ENCODE assay signal across 10 cellular contexts in the genomic region with DNA sequence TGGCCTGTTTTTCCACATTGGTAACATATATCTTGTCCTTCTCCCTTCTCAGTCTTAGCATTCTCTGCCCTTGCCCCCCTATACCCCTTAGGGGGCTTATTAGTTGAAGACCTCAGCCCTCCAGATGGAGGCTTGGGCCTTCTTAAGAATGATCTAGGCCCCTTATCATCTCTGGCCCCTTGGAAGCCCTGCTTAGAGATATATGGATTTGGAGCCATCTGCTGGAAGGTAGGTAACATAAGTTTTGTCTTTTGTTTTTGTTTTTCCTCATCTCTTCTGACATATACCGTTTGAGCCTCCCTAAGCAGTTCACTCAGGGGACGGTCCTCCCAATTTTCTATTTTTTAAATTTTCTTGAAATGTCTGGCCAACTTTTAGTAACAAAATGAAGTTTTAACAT. TPM values are rescaled to one million over a fixed set of nuclear protein-coding genes. Genes with fewer than 3 reads are reported as not detected.
A peak's percentile ranks its signal among the peaks of the same experiment; 100 is the strongest.
DNase-seq lines count a peak whose midpoint lies in the region; ATAC-seq, FAIRE-seq and TF ChIP-seq lines count a peak whose summit lies in the region.
"Had no signal": no experiment of that assay in that cellular context is flagged by ENCODE, and none has a peak within 500 bp of the region (broad histone marks: within the 10 kb centered on the region; RNA-seq: fewer than 3 reads in every experiment).

No MANE protein-coding gene starts in this region.

- no peak overlapping the region for H3K27ac Mint-ChIP-seq in osteocyte (ENCODE audit: unreplicated experiment)
- no peak overlapping the region for H3K27ac Mint-ChIP-seq in activated CD4-positive, alpha-beta T cell treated with anti-CD3 and anti-CD28 coated beads, Interleukin-2, amount 10 ng/mL, durations not matched to agents 7 days and 5 days
- H3K27ac Mint-ChIP-seq: activated T-cell treated with anti-CD3 and anti-CD28 coated beads, Interleukin-2, amount 50 U/mL, for 72 hours had no signal

- H3K4me3 ChIP-seq in GM12878 (no peak overlapping the region), prostate gland (no peak overlapping the region)
- H3K4me3 ChIP-seq: BLaER1 had no signal

- no peaks in the 10 kb centered on the region for H3K4me1 Mint-ChIP-seq in osteocyte (ENCODE audit: unreplicated experiment)
- no peaks in the 10 kb centered on the region for H3K4me1 Mint-ChIP-seq in activated CD4-positive, alpha-beta T cell treated with anti-CD3 and anti-CD28 coated beads, Interleukin-2, amount 10 ng/mL, durations not matched to agents 7 days and 5 days

- TF ChIP-seq CTCF in GM12878 (IDR thresholded peaks at IDR 0.05 in 2 of 3, conservative IDR thresholded peaks at IDR 0.05 in 1 of 3; ENCODE audit: control insufficient read depth in 2 of 3, extremely low read depth in 1 of 3, insufficient read depth in 1 of 3, low read depth in 3 of 3, low read length in 3 of 3) (peak; percentile 7 to 16 (median 14); a peak in 2 of 6 replicates), osteocyte (IDR thresholded peaks at IDR 0.05) (peak; percentile 13), prostate gland (IDR thresholded peaks at IDR 0.05) (peak in 1 of 4 experiments; percentile 22)

- no peak overlapping the region for H3K4me3 Mint-ChIP-seq in osteocyte (ENCODE audit: unreplicated experiment)
- no peak overlapping the region for H3K4me3 Mint-ChIP-seq in activated CD4-positive, alpha-beta T cell treated with anti-CD3 and anti-CD28 coated beads, Interleukin-2, amount 10 ng/mL, durations not matched to agents 7 days and 5 days
- H3K4me3 Mint-ChIP-seq: activated T-cell treated with anti-CD3 and anti-CD28 coated beads, Interleukin-2, amount 50 U/mL, for 72 hours had no signal

- RAD21 ChIA-PET in GM12878 (lab: Charles Lee; ENCODE audit: unreplicated experiment), result no interaction called here

- WGBS in GM12878 (ENCODE audit: insufficient coverage, insufficient replicate concordance, low lambda C conversion rate, missing lambda C conversion rate), result 0% methylated on average over 2 of the region's 2 CpGs
- 20% methylated on average over 2 of the region's 2 CpGs for WGBS in prostate gland

- FAIRE-seq in GM12878 (lab: Jason Lieb, UNC), result no peak

- CTCF ChIA-PET in GM12878 (lab: Yijun Ruan, JAX), result no interaction called here
- CTCF ChIA-PET in activated CD4-positive, alpha-beta T cell treated with anti-CD3 and anti-CD28 coated beads, Interleukin-2, amount 10 ng/mL, durations not matched to agents 7 days and 5 days (lab: Charles Lee), result no interaction called here

- H3K9ac ChIP-seq in GM12878 (ENCODE audit: control insufficient read depth, insufficient read depth, low read length), result no peak overlapping the region
- H3K9ac ChIP-seq: BLaER1 had no signal

- in situ Hi-C loops in GM12878 (cut with MboI), result loop anchor here (25.0 kb wide), 1 partner anchor 1026 kb away; the partner anchor contains the start of gene ERCC6L

- DNase-seq in NCI-H510A treated with DMSO at 0.1 percent for 48 hours (lab: John Stamatoyannopoulos, UW) (peak; percentile 1), NCI-H510A (lab: John Stamatoyannopoulos, UW) (no peak), M059J (ENCODE audit: low read depth) (peak; percentile 12), GM12878 (ENCODE audit: low read depth, low spot score) (no peak), osteocyte (ENCODE audit: extremely low spot score, unreplicated experiment) (no peak), T1000 (lab: John Stamatoyannopoulos, UW) (no peak), prostate gland (ENCODE audit: low spot score) (no peak)
- no peak for DNase-seq in activated CD4-positive, alpha-beta T cell treated with anti-CD3 and anti-CD28 coated beads, Interleukin-2, amount 10 ng/mL, durations not matched to agents 7 days and 5 days
- DNase-seq: activated T-cell treated with anti-CD3 and anti-CD28 coated beads, Interleukin-2, amount 50 U/mL, for 72 hours had no signal

- H3K4me1 ChIP-seq in GM12878 (ENCODE audit: control insufficient read depth, insufficient read depth, low read length), result no peaks in the 10 kb centered on the region
- H3K4me1 ChIP-seq in prostate gland (replicated peaks), result no peaks in the 10 kb centered on the region

- no TSS peak for BruUV-seq in GM12878 (replicated peaks; lab: Mats Ljungman, UMichigan)

- no peaks in the 10 kb centered on the region for H3K36me3 Mint-ChIP-seq in osteocyte (ENCODE audit: unreplicated experiment)
- no peaks in the 10 kb centered on the region for H3K36me3 Mint-ChIP-seq in activated CD4-positive, alpha-beta T cell treated with anti-CD3 and anti-CD28 coated beads, Interleukin-2, amount 10 ng/mL, durations not matched to agents 7 days and 5 days (ENCODE audit: low read depth)

- H3K79me2 ChIP-seq in GM12878 (ENCODE audit: control insufficient read depth, insufficient read depth, low read length), result no peaks in the 10 kb centered on the region

- TF ChIP-seq POLR2A in GM12878 (IDR thresholded peaks at IDR 0.05; ENCODE audit: low read depth, low read length) (no peak), prostate gland (IDR thresholded peaks at IDR 0.05) (no peak)

- no peaks in the 10 kb centered on the region for H3K27me3 ChIP-seq in GM12878 (replicated peaks in 1 of 2; ENCODE audit: control insufficient read depth in 2 of 2, insufficient read depth in 2 of 2, low read length in 1 of 2)
- H3K27me3 ChIP-seq in prostate gland (replicated peaks; ENCODE audit: insufficient read depth), result no peaks in the 10 kb centered on the region

- POLR2A ChIA-PET in GM12878 (lab: Charles Lee), result no interaction called here
- POLR2A ChIA-PET in activated CD4-positive, alpha-beta T cell treated with anti-CD3 and anti-CD28 coated beads, Interleukin-2, amount 10 ng/mL, durations not matched to agents 7 days and 5 days (lab: Charles Lee), result no interaction called here

- H3K27ac ChIP-seq in GM12878 (ENCODE audit: control insufficient read depth, insufficient read depth), result no peak overlapping the region
- no peak overlapping the region for H3K27ac ChIP-seq in prostate gland
- H3K27ac ChIP-seq: BLaER1 had no signal

- H3K27me3 Mint-ChIP-seq in osteocyte (ENCODE audit: unreplicated experiment), result no peaks in the 10 kb centered on the region
- no peaks in the 10 kb centered on the region for H3K27me3 Mint-ChIP-seq in activated CD4-positive, alpha-beta T cell treated with anti-CD3 and anti-CD28 coated beads, Interleukin-2, amount 10 ng/mL, durations not matched to agents 7 days and 5 days

- H3K9me3 ChIP-seq in GM12878 (replicated peaks; ENCODE audit: control insufficient read depth, insufficient read depth, low read length), result no peaks in the 10 kb centered on the region
- no peaks in the 10 kb centered on the region for H3K9me3 ChIP-seq in prostate gland
- H3K9me3 ChIP-seq: BLaER1 had no signal

- H3K36me3 ChIP-seq in GM12878 (ENCODE audit: control insufficient read depth in 2 of 2, insufficient read depth in 2 of 2, low read length in 1 of 2) (no peaks in the 10 kb centered on the region), prostate gland (no peaks in the 10 kb centered on the region)
- H3K36me3 ChIP-seq: BLaER1 had no signal

- H4K20me1 ChIP-seq in GM12878 (ENCODE audit: control insufficient read depth, insufficient read depth), result no peaks in the 10 kb centered on the region

- intact Hi-C loops in GM12878 (cut with micrococcal nuclease; ENCODE audit: unreplicated experiment) (no loop called here), prostate gland (cut with DNase I) (loop anchor here (10.0 kb wide), 1 partner anchor 658 kb away; no protein-coding TSS in a partner anchor)

- no peak for TF ChIP-seq EP300 in GM12878 (IDR thresholded peaks at IDR 0.05; ENCODE audit: borderline replicate concordance in 1 of 2, control insufficient read depth in 1 of 2, low read depth in 2 of 2, low read length in 2 of 2)

- TF ChIP-seq RAD21 in GM12878 (IDR thresholded peaks at IDR 0.05; ENCODE audit: insufficient read depth, low read depth, low read length), result peak; percentile 51; the same call in 1 of the 2 replicates

- SMC1A ChIA-PET in GM12878 (lab: Charles Lee; ENCODE audit: uncharacterized antibody, unreplicated experiment), result no interaction called here

- H2AFZ ChIP-seq in GM12878 (ENCODE audit: control insufficient read depth, low read depth, low read length), result no peak overlapping the region

- peaks cover 14% of the 10 kb centered on the region for H3K9me3 Mint-ChIP-seq in osteocyte (ENCODE audit: unreplicated experiment)
- no peaks in the 10 kb centered on the region for H3K9me3 Mint-ChIP-seq in activated CD4-positive, alpha-beta T cell treated with anti-CD3 and anti-CD28 coated beads, Interleukin-2, amount 10 ng/mL, durations not matched to agents 7 days and 5 days
- H3K9me3 Mint-ChIP-seq: activated T-cell treated with anti-CD3 and anti-CD28 coated beads, Interleukin-2, amount 50 U/mL, for 72 hours had no signal

- ATAC-seq in GM12878, result no peak; the same call in 2 of the 3 replicates
- ATAC-seq: activated T-cell treated with anti-CD3 and anti-CD28 coated beads, Interleukin-2, amount 50 U/mL, for 72 hours had no signal

- no peak overlapping the region for H3K4me2 ChIP-seq in GM12878 (ENCODE audit: control insufficient read depth, insufficient read depth)
- H3K4me2 ChIP-seq: BLaER1 had no signal

TF ChIP-seq in GM12878, 131 proteins besides CTCF, POLR2A, EP300 and RAD21 (continues in another document):
- TF ChIP-seq YBX1 (IDR thresholded peaks at IDR 0.05) (no peak), CHD2 (IDR thresholded peaks at IDR 0.05; ENCODE audit: borderline replicate concordance, low read depth, low read length) (no peak), HCFC1 (IDR thresholded peaks at IDR 0.05; ENCODE audit: low read length) (no peak), SMAD1 (IDR thresholded peaks at IDR 0.05; ENCODE audit: low read depth, partially characterized antibody) (no peak)

RNA-seq across cellular contexts. Expression of gene NAP1L2, which starts 48.3 kb away (rescaled TPM):
- total RNA-seq in M059J (2014; rRNA removed; shearing (Covaris generic)), result 0.12 and 0.62 TPM in 2 replicates
- not detected in 2 replicates for total RNA-seq in GM12878 (2013; cell fraction: nucleolus; rRNA removed)
- total RNA-seq in GM12878 (2014; rRNA removed) (2.9 and 3.8 TPM in 2 replicates), GM12878 (2014; rRNA removed; fragmentation: Illumina TruSeq; extraction: Trizol) (4.4 and 4.7 TPM in 2 replicates), GM12878 (2021) (3.6 and 3.9 TPM in 2 replicates), osteocyte (not detected in 2 replicates), prostate gland (10 to 100 TPM in 1 of 2 donors, 1 to 10 TPM in 1; 4.5 to 21.9 TPM)
- polyA plus RNA-seq in GM12878 (2011; ENCODE audit: low read depth), result 1.7 TPM
- polyA plus RNA-seq in GM12878 (2011; rRNA removed) (0.04 and 0.05 TPM in 2 replicates), GM12878 (2014; fragmentation: Illumina TruSeq; extraction: Trizol) (4.1 and 4.6 TPM in 2 replicates), GM12878 (2014; fragmentation: Nextera tagmentation; extraction: Ambion mirVana) (1 to 10 TPM; 2.2 to 4.9 TPM), GM12878 (2014; rRNA removed) (2.7 and 4.0 TPM in 2 replicates), GM12878 (2016; fragmentation: Nextera tagmentation; extraction: Ambion mirVana) (1 to 10 TPM; 1.4 to 2.3 TPM)
- not detected in 2 replicates for polyA plus RNA-seq in GM12878 (2011; cell fraction: cytosol; rRNA removed)
- not detected in 2 replicates for polyA plus RNA-seq in GM12878 (2011; cell fraction: nucleus; rRNA removed)
- 3.0 and 3.6 TPM in 2 replicates for polyA plus RNA-seq in GM12878 (2012)
- not detected in 2 replicates for polyA minus RNA-seq in GM12878 (2011; rRNA and poly(A)+ RNA removed)
- not detected in 2 replicates for polyA minus RNA-seq in GM12878 (2011; cell fraction: cytosol; rRNA and poly(A)+ RNA removed)
- polyA minus RNA-seq in GM12878 (2011; cell fraction: nucleus; rRNA and poly(A)+ RNA removed), result not detected in 2 replicates
- total RNA-seq in activated CD4-positive, alpha-beta T cell treated with anti-CD3 and anti-CD28 coated beads, Interleukin-2, amount 10 ng/mL, durations not matched to agents 7 days and 5 days, result 1 to 10 TPM; 2.2 to 2.5 TPM

Comparison
In these comparisons a context has a peak if more than half of its experiments do, and no peak if none do; other contexts are left out.
1. DNase-seq: peak in NCI-H510A treated with DMSO at 0.1 percent for 48 hours (single experiment) and M059J (single experiment); none in NCI-H510A (single experiment), GM12878 (single experiment), osteocyte (single experiment), T1000 (single experiment), activated CD4-positive, alpha-beta T cell treated with anti-CD3 and anti-CD28 coated beads, Interleukin-2, amount 10 ng/mL, durations not matched to agents 7 days and 5 days (single experiment) and prostate gland (single experiment).